In the genomic region with DNA sequence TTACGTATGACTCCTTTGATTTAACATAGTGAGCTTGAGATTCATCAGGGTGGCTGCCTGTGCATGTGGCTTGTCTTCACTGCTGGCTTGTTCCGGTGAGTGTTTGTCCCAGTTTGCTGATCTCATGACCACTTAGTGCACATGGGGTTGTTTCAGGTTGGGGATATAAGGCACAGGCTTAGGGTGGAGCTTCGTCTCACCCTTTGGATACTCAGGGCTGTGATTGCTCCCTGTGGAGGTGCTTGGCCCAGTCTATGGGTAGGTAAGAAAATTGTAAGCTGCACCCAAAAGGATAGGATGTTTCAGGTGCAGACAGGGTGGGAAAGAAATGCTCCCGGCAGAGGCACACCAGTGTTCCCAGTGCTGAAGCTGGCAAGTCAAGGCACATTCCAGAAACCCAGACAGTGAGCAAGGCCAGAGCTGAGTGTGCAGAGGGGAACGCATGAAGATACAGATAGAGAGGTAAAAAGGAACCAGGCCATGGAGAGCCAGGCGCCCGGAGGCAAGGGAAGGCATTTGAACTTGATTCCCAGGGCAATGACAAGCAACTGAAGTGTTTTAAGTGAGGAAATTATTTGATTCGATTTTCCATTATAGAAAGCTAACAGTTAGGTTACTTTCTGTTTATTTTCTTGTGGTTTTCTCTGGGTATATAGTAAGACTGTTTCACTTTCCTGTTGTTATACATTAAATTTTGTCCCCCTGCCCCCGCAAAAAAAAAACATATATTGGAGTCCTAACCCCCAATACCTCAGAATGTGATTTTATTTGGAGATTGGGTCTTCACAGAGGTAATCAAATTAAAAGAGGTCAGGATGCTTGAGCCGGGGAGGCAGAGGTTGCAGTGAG, we compare ENCODE assay signal across 14 cellular contexts.
DNase-seq lines count a peak whose midpoint lies in the region; ATAC-seq, FAIRE-seq and TF ChIP-seq lines count a peak whose summit lies in the region.
"Had no signal": no experiment of that assay in that cellular context is flagged by ENCODE, and none has a peak within 500 bp of the region (broad histone marks: within the 10 kb centered on the region; RNA-seq: fewer than 3 reads in every experiment).

No MANE protein-coding gene starts in this region.

- H3K36me3 ChIP-seq in breast epithelium, result no peaks in the 10 kb centered on the region
- no peaks in the 10 kb centered on the region for H3K36me3 ChIP-seq in astrocyte (ENCODE audit: insufficient read depth, low read length)
- no peaks in the 10 kb centered on the region for H3K36me3 ChIP-seq in left ventricle myocardium inferior
- no peaks in the 10 kb centered on the region for H3K36me3 ChIP-seq in gastrocnemius medialis
- H3K36me3 ChIP-seq: esophagus muscularis mucosa, Peyer's patch had no signal

- peak overlapping the region; percentile 4 for H3K4me2 ChIP-seq in astrocyte (ENCODE audit: low read length)
- H3K4me2 ChIP-seq: KMS-11 had no signal

- H3K4me1 Mint-ChIP-seq in MCF 10A (ENCODE audit: insufficient read depth, unreplicated experiment) (peaks cover 26% of the 10 kb centered on the region), astrocyte (ENCODE audit: low read depth, unreplicated experiment) (peaks cover 20% of the 10 kb centered on the region), type B pancreatic cell (ENCODE audit: unreplicated experiment) (peaks cover 6% of the 10 kb centered on the region)

- H3K79me2 ChIP-seq in astrocyte (ENCODE audit: insufficient read depth, low read length), result no peaks in the 10 kb centered on the region

- H3K4me1 ChIP-seq in breast epithelium, result no peaks in the 10 kb centered on the region
- peaks cover 12% of the 10 kb centered on the region for H3K4me1 ChIP-seq in astrocyte (ENCODE audit: insufficient read depth, low read length)
- peaks cover 30% of the 10 kb centered on the region for H3K4me1 ChIP-seq in left ventricle myocardium inferior
- H3K4me1 ChIP-seq in gastrocnemius medialis, result no peaks in the 10 kb centered on the region

- H3K27ac Mint-ChIP-seq in MCF 10A (ENCODE audit: low read depth, unreplicated experiment), result peak overlapping the region; percentile 66
- H3K27ac Mint-ChIP-seq in astrocyte (ENCODE audit: unreplicated experiment), result peak overlapping the region; percentile 82
- peak overlapping the region; percentile 30 for H3K27ac Mint-ChIP-seq in type B pancreatic cell

- H3K9me3 ChIP-seq in breast epithelium (no peaks in the 10 kb centered on the region), astrocyte (ENCODE audit: insufficient read depth, low read depth, low read length) (no peaks in the 10 kb centered on the region), left ventricle myocardium inferior (replicated peaks) (no peaks in the 10 kb centered on the region), gastrocnemius medialis (no peaks in the 10 kb centered on the region)
- H3K9me3 ChIP-seq: esophagus muscularis mucosa, Peyer's patch had no signal

- H3K27me3 ChIP-seq in breast epithelium (no peaks in the 10 kb centered on the region), astrocyte (ENCODE audit: insufficient read depth, low read length) (no peaks in the 10 kb centered on the region), left ventricle myocardium inferior (ENCODE audit: low read depth) (no peaks in the 10 kb centered on the region), gastrocnemius medialis (no peaks in the 10 kb centered on the region)
- H3K27me3 ChIP-seq: esophagus muscularis mucosa, Peyer's patch had no signal

- ATAC-seq in GM19035 (IDR thresholded peaks at IDR 0.05; ENCODE audit: unreplicated experiment) (no peak), HG03460 (IDR thresholded peaks at IDR 0.05; ENCODE audit: unreplicated experiment) (no peak), gastrocnemius medialis (no peak)

- no peak overlapping the region for H2AFZ ChIP-seq in astrocyte (ENCODE audit: low read depth, low read length)

- DNase-seq in MCF 10A (ENCODE audit: unreplicated experiment) (peak; percentile 27), breast epithelium (ENCODE audit: low spot score in 2 of 2) (no peak), astrocyte (ENCODE audit: low read depth) (peak; percentile 74), left ventricle myocardium inferior (peak; percentile 45), type B pancreatic cell (ENCODE audit: extremely low spot score, unreplicated experiment) (no peak), gastrocnemius medialis (no peak)
- DNase-seq: amygdala, Peyer's patch, substantia nigra had no signal

- POLR2A ChIA-PET in MCF 10A (lab: Yijun Ruan, JAX), result interaction anchor here (0.6 to 2.2 kb wide), 11 partner anchors 8 to 292 kb away, joined by 3 to 12 read pairs (median 3); partner anchors contain the start of gene KLF6

- TF ChIP-seq POLR2A in breast epithelium (IDR thresholded peaks at IDR 0.05) (no peak), gastrocnemius medialis (IDR thresholded peaks at IDR 0.05) (no peak)

- in situ Hi-C loops in gastrocnemius medialis (cut with MboI; ENCODE audit: low sequenced_read_pairs in 4 of 4), result no loop called here

- no peak overlapping the region for H3K27ac ChIP-seq in breast epithelium
- H3K27ac ChIP-seq in astrocyte (ENCODE audit: low read depth, low read length), result peak overlapping the region; percentile 2
- peak overlapping the region; percentile 68 for H3K27ac ChIP-seq in left ventricle myocardium inferior (replicated peaks)
- H3K27ac ChIP-seq in gastrocnemius medialis, result no peak overlapping the region
- H3K27ac ChIP-seq: KMS-11, VCaP had no signal

- H3K27me3 Mint-ChIP-seq in MCF 10A (ENCODE audit: insufficient read depth, unreplicated experiment) (no peaks in the 10 kb centered on the region), astrocyte (ENCODE audit: low read depth, unreplicated experiment) (no peaks in the 10 kb centered on the region), type B pancreatic cell (no peaks in the 10 kb centered on the region)

- H4K20me1 ChIP-seq in astrocyte (ENCODE audit: insufficient read depth, low read length), result no peaks in the 10 kb centered on the region

- CTCF ChIA-PET in MCF 10A (lab: Yijun Ruan, JAX), result interaction anchor here (0.5 to 0.6 kb wide), 2 partner anchors 158 to 411 kb away, joined by 3 read pairs; no protein-coding TSS in a partner anchor

- no TSS peak for BruUV-seq in MCF 10A (replicated peaks; lab: Mats Ljungman, UMichigan)

- H3K4me3 ChIP-seq in breast epithelium, result no peak overlapping the region
- no peak overlapping the region for H3K4me3 ChIP-seq in astrocyte (ENCODE audit: insufficient read depth, low read depth, low read length)
- H3K4me3 ChIP-seq in left ventricle myocardium inferior, result no peak overlapping the region
- no peak overlapping the region for H3K4me3 ChIP-seq in gastrocnemius medialis
- H3K4me3 ChIP-seq: esophagus muscularis mucosa, Peyer's patch had no signal

- intact Hi-C loops in MCF 10A (cut with micrococcal nuclease) (no loop called here), breast epithelium (cut with DNase I; ENCODE audit: low total_unique reads) (loop anchor here (5.0 kb wide), 1 partner anchor 772 kb away; no protein-coding TSS in a partner anchor), left ventricle myocardium inferior (cut with micrococcal nuclease) (no loop called here), gastrocnemius medialis (cut with DNase I; ENCODE audit: low total_unique reads) (no loop called here)

- no peak overlapping the region for H3K9ac ChIP-seq in astrocyte (ENCODE audit: low read length)
- H3K9ac ChIP-seq: KMS-11 had no signal

- H3K36me3 Mint-ChIP-seq in MCF 10A (ENCODE audit: insufficient read depth, unreplicated experiment) (no peaks in the 10 kb centered on the region), astrocyte (ENCODE audit: low read depth, unreplicated experiment) (no peaks in the 10 kb centered on the region), type B pancreatic cell (no peaks in the 10 kb centered on the region)

- no peak overlapping the region for H3K4me3 Mint-ChIP-seq in MCF 10A (ENCODE audit: unreplicated experiment)
- H3K4me3 Mint-ChIP-seq in astrocyte (ENCODE audit: unreplicated experiment), result no peak overlapping the region
- H3K4me3 Mint-ChIP-seq in type B pancreatic cell, result no peak overlapping the region

- TF ChIP-seq CTCF in MCF 10A (IDR thresholded peaks at IDR 0.05; ENCODE audit: unreplicated experiment), result no peak
- TF ChIP-seq CTCF in breast epithelium (IDR thresholded peaks at IDR 0.05), result no peak
- TF ChIP-seq CTCF in astrocyte (IDR thresholded peaks at IDR 0.05; ENCODE audit: insufficient read depth, low read depth, low read length), result no peak
- no peak for TF ChIP-seq CTCF in left ventricle myocardium inferior (IDR thresholded peaks at IDR 0.05; ENCODE audit: borderline replicate concordance)
- no peak for TF ChIP-seq CTCF in type B pancreatic cell (conservative IDR thresholded peaks at IDR 0.05)
- no peak for TF ChIP-seq CTCF in gastrocnemius medialis (IDR thresholded peaks at IDR 0.05 in 4 of 5, conservative IDR thresholded peaks at IDR 0.05 in 1 of 5)

- FAIRE-seq in astrocyte (lab: Jason Lieb, UNC), result no peak

- H3K9me3 Mint-ChIP-seq in MCF 10A (ENCODE audit: unreplicated experiment) (peaks cover 6% of the 10 kb centered on the region), astrocyte (ENCODE audit: unreplicated experiment) (peaks cover 3% of the 10 kb centered on the region), type B pancreatic cell (peaks cover 18% of the 10 kb centered on the region)

Comparison
In these comparisons a context has a peak if more than half of its experiments do, and no peak if none do; other contexts are left out.
1. DNase-seq: peak in MCF 10A (single experiment), astrocyte (single experiment) and left ventricle myocardium inferior (single experiment); none in breast epithelium (0 of 2), type B pancreatic cell (single experiment) and gastrocnemius medialis (0 of 2).
2. H3K27ac Mint-ChIP-seq: peak in every context shown above with its lines; median percentile 82 in astrocyte; 66 in MCF 10A; 30 in type B pancreatic cell.
3. H3K27ac ChIP-seq: peak in astrocyte (single experiment) and left ventricle myocardium inferior (single experiment); none in breast epithelium (0 of 2) and gastrocnemius medialis (0 of 4).